In genomic region chr17:6544770-6545169, GRCh38 we compare ENCODE assay signal across 19 cellular contexts.
"Had no signal": no experiment of that assay in that cellular context is flagged by ENCODE, and none has a peak within 500 bp of the region (broad histone marks: within the 10 kb centered on the region; RNA-seq: fewer than 3 reads in every experiment).

No MANE protein-coding gene starts in this region.

- H3K9me3 Mint-ChIP-seq: activated naive CD4-positive, alpha-beta T cell treated with anti-CD3 and anti-CD28 coated beads for 36 hours; activated T-helper 17 cell treated with anti-CD3 and anti-CD28 coated beads, Interleukin-2, amount 50 U/mL, for 72 hours; natural killer cell treated with Interleukin-12 subunit alpha and Interleukin-12 subunit beta and Interleukin-15 and Interleukin-18, amount 100 ng/mL, for 72 hours; stimulated activated naive CD8-positive, alpha-beta T cell treated with anti-CD3 and anti-CD28 coated beads, Interleukin-15, Interleukin-2, amounts not matched to agents 100 ng/mL and 50 ng/mL, for 24 hours had no signal

- H3K27ac Mint-ChIP-seq: activated naive CD4-positive, alpha-beta T cell treated with anti-CD3 and anti-CD28 coated beads for 36 hours; activated T-helper 17 cell treated with anti-CD3 and anti-CD28 coated beads, Interleukin-2, amount 50 U/mL, for 72 hours; natural killer cell treated with Interleukin-12 subunit alpha and Interleukin-12 subunit beta and Interleukin-15 and Interleukin-18, amount 100 ng/mL, for 72 hours; stimulated activated naive CD8-positive, alpha-beta T cell treated with anti-CD3 and anti-CD28 coated beads, Interleukin-15, Interleukin-2, amounts not matched to agents 100 ng/mL and 50 ng/mL, for 24 hours had no signal

- H3K4me3 Mint-ChIP-seq: activated naive CD4-positive, alpha-beta T cell treated with anti-CD3 and anti-CD28 coated beads for 36 hours; activated T-helper 17 cell treated with anti-CD3 and anti-CD28 coated beads, Interleukin-2, amount 50 U/mL, for 72 hours; natural killer cell treated with Interleukin-12 subunit alpha and Interleukin-12 subunit beta and Interleukin-15 and Interleukin-18, amount 100 ng/mL, for 72 hours; stimulated activated naive CD8-positive, alpha-beta T cell treated with anti-CD3 and anti-CD28 coated beads, Interleukin-15, Interleukin-2, amounts not matched to agents 100 ng/mL and 50 ng/mL, for 24 hours had no signal

- H3K4me1 ChIP-seq: adrenal gland, psoas muscle, right lobe of liver had no signal

- ATAC-seq: activated T-helper 17 cell treated with anti-CD3 and anti-CD28 coated beads, Interleukin-2, amount 50 U/mL, for 72 hours; gastroesophageal sphincter; left ventricle myocardium superior; natural killer cell treated with Interleukin-12 subunit alpha and Interleukin-12 subunit beta and Interleukin-15 and Interleukin-18, amount 100 ng/mL, for 72 hours; psoas muscle; right lobe of liver; upper lobe of right lung had no signal

- H3K36me3 ChIP-seq: adrenal gland, cardiac muscle cell, gastroesophageal sphincter, right lobe of liver, upper lobe of right lung had no signal

- H3K9me3 ChIP-seq: adrenal gland, gastroesophageal sphincter, psoas muscle, right lobe of liver, upper lobe of right lung had no signal

- DNase-seq: activated CD4-positive, alpha-beta T cell treated with anti-CD3 and anti-CD28 coated beads for 1 hour; activated CD4-positive, alpha-beta T cell treated with anti-CD3 and anti-CD28 coated beads, Interleukin-2, amount 50 U/mL, for 4 hours; activated naive CD4-positive, alpha-beta T cell treated with anti-CD3 and anti-CD28 coated beads for 36 hours; activated T-cell treated with anti-CD3 and anti-CD28 coated beads for 4 hours; adrenal gland; erythroblast; kidney glomerular epithelial cell; left ventricle myocardium superior; mesendoderm; T1000; upper lobe of right lung had no signal

- H3K4me3 ChIP-seq: adrenal gland, cardiac muscle cell, gastroesophageal sphincter, psoas muscle, right lobe of liver, smooth muscle cell, upper lobe of right lung had no signal

- H3K27me3 Mint-ChIP-seq: stimulated activated naive CD8-positive, alpha-beta T cell treated with anti-CD3 and anti-CD28 coated beads, Interleukin-15, Interleukin-2, amounts not matched to agents 100 ng/mL and 50 ng/mL, for 24 hours had no signal

- H3K4me2 ChIP-seq: smooth muscle cell had no signal

- H3K27me3 ChIP-seq: adrenal gland, cardiac muscle cell, gastroesophageal sphincter, right lobe of liver, upper lobe of right lung had no signal

- H3K36me3 Mint-ChIP-seq: natural killer cell treated with Interleukin-12 subunit alpha and Interleukin-12 subunit beta and Interleukin-15 and Interleukin-18, amount 100 ng/mL, for 72 hours had no signal

- H3K27ac ChIP-seq: adrenal gland, cardiac muscle cell, psoas muscle, right lobe of liver, upper lobe of right lung had no signal
